Comparison of ENCODE assay signal across 26 cellular contexts in the genomic region with DNA sequence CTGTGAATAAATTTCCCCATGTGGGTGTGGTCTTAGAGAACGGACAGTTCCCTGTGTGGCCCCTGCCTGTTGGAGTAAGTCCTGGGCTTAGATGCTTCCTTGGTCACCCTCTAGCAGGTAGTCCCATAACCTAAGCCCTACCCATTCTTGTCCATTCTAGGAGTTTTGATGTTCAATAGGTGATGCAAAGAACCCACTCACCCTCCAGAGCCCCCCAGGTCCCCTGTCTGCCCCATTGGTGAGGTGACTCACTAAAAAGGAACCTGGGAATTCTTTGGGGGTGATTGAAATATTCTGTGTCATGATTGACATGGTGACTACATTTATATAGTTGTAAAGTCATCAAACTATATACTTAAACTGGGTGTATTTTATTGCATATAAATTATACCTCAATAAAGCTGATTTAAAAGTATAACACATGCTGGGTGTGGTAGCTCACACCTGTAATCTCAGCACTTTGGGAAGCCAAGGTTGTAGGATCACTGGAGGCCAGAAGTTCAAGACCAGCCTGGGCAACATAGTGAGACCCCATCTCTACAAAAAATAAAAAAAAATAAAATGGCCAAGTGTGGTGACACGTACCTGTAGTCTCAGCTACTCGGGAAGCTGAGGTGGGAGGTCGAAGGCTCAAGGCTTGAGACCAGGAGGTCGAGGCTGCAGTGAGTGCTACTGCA. TPM values are rescaled to one million over a fixed set of nuclear protein-coding genes. Genes with fewer than 3 reads are reported as not detected.
DNase-seq lines count a peak whose midpoint lies in the region; ATAC-seq, FAIRE-seq and TF ChIP-seq lines count a peak whose summit lies in the region.
"Had no signal": no experiment of that assay in that cellular context is flagged by ENCODE, and none has a peak within 500 bp of the region (broad histone marks: within the 10 kb centered on the region; RNA-seq: fewer than 3 reads in every experiment).

No MANE protein-coding gene starts in this region.

- H3K9me3 ChIP-seq in heart right ventricle (peaks cover 0 to 28% (median 9%) of the 10 kb centered on the region in 11 donors), small intestine (ENCODE audit: control insufficient read depth, low read depth) (no peaks in the 10 kb centered on the region), breast epithelium (no peaks in the 10 kb centered on the region)

- no peak overlapping the region for H3K27ac ChIP-seq in heart right ventricle
- H3K27ac ChIP-seq in small intestine (ENCODE audit: low read depth in 1 of 2, low read length in 1 of 2): no peak overlapping the region
- H3K27ac ChIP-seq in breast epithelium: no peak overlapping the region
- H3K27ac ChIP-seq: 22Rv1, A549, C4-2B had no signal

- peak overlapping the region; percentile 81 for H3K27ac Mint-ChIP-seq in glutamatergic neuron (ENCODE audit: unreplicated experiment)
- H3K27ac Mint-ChIP-seq: CD4-positive, alpha-beta T cell; HFFc6 had no signal

- peaks cover 3% of the 10 kb centered on the region for H3K4me1 Mint-ChIP-seq in glutamatergic neuron (ENCODE audit: low read depth, unreplicated experiment)

- FAIRE-seq in small intestine (lab: Jason Lieb, UNC): no peak
- FAIRE-seq: A549, GM12892, GM18507, HTR-8/SVneo had no signal

- TF ChIP-seq POLR2A in breast epithelium (IDR thresholded peaks at IDR 0.05): no peak

- H3K27me3 Mint-ChIP-seq in glutamatergic neuron (ENCODE audit: unreplicated experiment): peaks cover 7% of the 10 kb centered on the region

- 76% methylated on average over 5 of the region's 5 CpGs for WGBS in heart right ventricle, 2 donors
- WGBS in small intestine, 3 donors: 73 to 77% (median 76%) methylated on average over 5 of the region's 5 CpGs

- H3K4me3 Mint-ChIP-seq in glutamatergic neuron (ENCODE audit: unreplicated experiment): no peak overlapping the region
- H3K4me3 Mint-ChIP-seq: CD4-positive, alpha-beta T cell; HFFc6 had no signal

- DNase-seq in cardiac septum (ENCODE audit: low spot score) (peak; percentile 35), heart right ventricle (no peak), glutamatergic neuron (no peak), small intestine (peak; percentile 30), breast epithelium (ENCODE audit: low spot score in 2 of 2) (no peak)
- no peak for DNase-seq in stimulated activated CD4-positive, alpha-beta T cell treated with anti-CD3 and anti-CD28 coated beads, Interleukin-4, amount 100 ng/mL, for 4 hours
- no peak for DNase-seq in activated effector memory CD4-positive, alpha-beta T cell treated with Interleukin-2 at 50 U/mL for 16 hours
- DNase-seq: AML-193; Caco-2; CD4-positive, alpha-beta T cell; DMS153; DMS79; GDM1; GOT3; HFFc6; IMR-90 had no signal

- no peaks in the 10 kb centered on the region for H3K36me3 ChIP-seq in heart right ventricle
- H3K36me3 ChIP-seq in small intestine (ENCODE audit: control insufficient read depth in 2 of 2, insufficient read depth in 2 of 2, low read length in 2 of 2): no peaks in the 10 kb centered on the region
- H3K36me3 ChIP-seq in breast epithelium: no peaks in the 10 kb centered on the region

- no peak for ATAC-seq in heart right ventricle
- ATAC-seq: A549, HCT116 had no signal

- H3K4me3 ChIP-seq in heart right ventricle: no peak overlapping the region
- H3K4me3 ChIP-seq in small intestine (ENCODE audit: low read depth in 1 of 2, low read length in 2 of 2): no peak overlapping the region
- H3K4me3 ChIP-seq in breast epithelium: no peak overlapping the region
- H3K4me3 ChIP-seq: A549 had no signal

- no peaks in the 10 kb centered on the region for H3K4me1 ChIP-seq in heart right ventricle
- no peaks in the 10 kb centered on the region for H3K4me1 ChIP-seq in small intestine (ENCODE audit: control insufficient read depth in 2 of 2, insufficient read depth in 1 of 2, low read depth in 1 of 2, low read length in 1 of 2)
- H3K4me1 ChIP-seq in breast epithelium: no peaks in the 10 kb centered on the region
- H3K4me1 ChIP-seq: A549, Caco-2 had no signal

- peaks cover 9% of the 10 kb centered on the region for H3K36me3 Mint-ChIP-seq in glutamatergic neuron (ENCODE audit: unreplicated experiment)

- peaks cover 4% of the 10 kb centered on the region for H3K9me3 Mint-ChIP-seq in glutamatergic neuron (ENCODE audit: unreplicated experiment)

- TF ChIP-seq CTCF in heart right ventricle (IDR thresholded peaks at IDR 0.05) (no peak), glutamatergic neuron (IDR thresholded peaks at IDR 0.05; ENCODE audit: partially characterized antibody, unreplicated experiment) (no peak), breast epithelium (IDR thresholded peaks at IDR 0.05) (no peak)

- intact Hi-C loops in cardiac septum (cut with DNase I) (no loop called here), heart right ventricle (cut with DNase I) (no loop called here), breast epithelium (cut with DNase I; ENCODE audit: low total_unique reads) (no loop called here)

- H3K27me3 ChIP-seq in heart right ventricle: peaks cover 0 to 24% (median 0%) of the 10 kb centered on the region in 7 donors
- no peaks in the 10 kb centered on the region for H3K27me3 ChIP-seq in small intestine (ENCODE audit: control insufficient read depth in 2 of 2, insufficient read depth in 2 of 2, low read length in 2 of 2)
- peaks cover 0 to 13% of the 10 kb centered on the region in 2 donors for H3K27me3 ChIP-seq in breast epithelium

RNA-seq across cellular contexts. Expression of a gene that starts 20.8 kb away (rescaled TPM):
- total RNA-seq in cardiac septum (27.6 TPM), heart right ventricle (10 to 100 TPM; 29.4 to 44.4 (median 35.2) TPM), glutamatergic neuron (ENCODE audit: unreplicated experiment) (95.2 TPM), breast epithelium (10 to 100 TPM; 43.8 to 74.4 (median 68.2) TPM)
- polyA plus RNA-seq in heart right ventricle (10 to 100 TPM; 41.5 to 79.1 TPM), small intestine (10 to 100 TPM; 37.3 to 54.6 (median 47.3) TPM)

RNA-seq across cellular contexts. Expression of a gene that starts 31.6 kb away (rescaled TPM):
- total RNA-seq in cardiac septum: not detected
- total RNA-seq in heart right ventricle: under 1 TPM in 7 of 10 donors, not detected in 3; 0.11 to 0.49 (median 0.33) TPM
- under 1 TPM in 1 of 2 donors, not detected in 1; 0.06 TPM for polyA plus RNA-seq in heart right ventricle
- total RNA-seq in glutamatergic neuron (ENCODE audit: unreplicated experiment): not detected
- 1 to 10 TPM in 1 of 3 donors, under 1 TPM in 2; 0.76 to 1.4 (median 0.89) TPM for polyA plus RNA-seq in small intestine
- total RNA-seq in breast epithelium: not detected
- total RNA-seq: Daoy, H7, IMR-90 had no signal
- polyA plus RNA-seq: BJ had no signal

RNA-seq across cellular contexts. Expression of a gene that starts 51.7 kb away (rescaled TPM):
- 0.59 TPM for total RNA-seq in cardiac septum
- 10 to 100 TPM in 1 of 10 donors, 1 to 10 TPM in 9; 1.9 to 10.1 (median 2.8) TPM for total RNA-seq in heart right ventricle
- 1 to 10 TPM; 1.5 to 3.2 TPM for polyA plus RNA-seq in heart right ventricle
- total RNA-seq in glutamatergic neuron (ENCODE audit: unreplicated experiment): 3.8 TPM
- polyA plus RNA-seq in small intestine: 1 to 10 TPM; 2.8 to 7.4 (median 3.2) TPM
- under 1 TPM; 0.29 to 0.98 (median 0.32) TPM for total RNA-seq in breast epithelium

Comparison
In these comparisons a context has a peak if more than half of its experiments do, and no peak if none do; other contexts are left out.
1. DNase-seq: peak in cardiac septum (single experiment) and small intestine (single experiment); none in heart right ventricle (0 of 2), glutamatergic neuron (single experiment), stimulated activated CD4-positive, alpha-beta T cell treated with anti-CD3 and anti-CD28 coated beads, Interleukin-4, amount 100 ng/mL, for 4 hours (0 of 2), breast epithelium (0 of 2) and activated effector memory CD4-positive, alpha-beta T cell treated with Interleukin-2 at 50 U/mL for 16 hours (single experiment).